In the genomic region with DNA sequence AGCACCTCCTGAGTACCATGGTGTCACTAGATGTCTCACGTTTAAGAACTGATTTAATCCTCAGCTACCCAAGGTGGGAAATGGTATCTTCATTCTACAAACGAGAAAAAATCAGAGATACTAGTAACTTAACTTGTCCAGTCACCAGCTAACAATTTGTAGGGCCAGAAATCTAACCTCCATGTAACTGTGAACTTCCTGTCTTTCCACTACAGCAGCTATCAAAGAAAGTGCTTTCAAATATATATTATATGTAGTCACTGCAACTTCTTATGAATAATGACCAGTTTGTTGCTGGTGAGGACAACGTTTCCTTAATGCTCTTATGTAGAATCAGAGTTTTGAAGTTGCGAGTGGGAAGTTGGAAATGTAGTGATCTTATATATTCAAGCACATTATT, we compare ENCODE assay signal across 12 cellular contexts. TPM values are rescaled to one million over a fixed set of nuclear protein-coding genes. Genes with fewer than 3 reads are reported as not detected.
DNase-seq lines count a peak whose midpoint lies in the region; ATAC-seq, FAIRE-seq and TF ChIP-seq lines count a peak whose summit lies in the region.
"Had no signal": no experiment of that assay in that cellular context is flagged by ENCODE, and none has a peak within 500 bp of the region (broad histone marks: within the 10 kb centered on the region; RNA-seq: fewer than 3 reads in every experiment).

No MANE protein-coding gene starts in this region.

- no peak overlapping the region for H3K18ac ChIP-seq in mesendoderm (ENCODE audit: low read length)

- H4K8ac ChIP-seq in mesendoderm (ENCODE audit: low read depth, low read length): no peak overlapping the region

- H3K4ac ChIP-seq in mesendoderm (ENCODE audit: low read depth, low read length): no peak overlapping the region

- no peaks in the 10 kb centered on the region for H3K9me3 Mint-ChIP-seq in T-helper 1 cell treated with Interleukin-12 subunit alpha and Interleukin-12 subunit beta and Interleukin-4 antibody, amounts not matched to agents 30 μg/mL and 1 μg/mL, for 36 hours
- H3K9me3 Mint-ChIP-seq in activated naive CD8-positive, alpha-beta T cell treated with anti-CD3 and anti-CD28 coated beads, Interleukin-2, amount 10 ng/mL, durations not matched to agents 7 days and 5 days: no peaks in the 10 kb centered on the region

- no peaks in the 10 kb centered on the region for H3K27me3 Mint-ChIP-seq in T-helper 1 cell treated with Interleukin-12 subunit alpha and Interleukin-12 subunit beta and Interleukin-4 antibody, amounts not matched to agents 30 μg/mL and 1 μg/mL, for 36 hours (ENCODE audit: low read depth)
- no peaks in the 10 kb centered on the region for H3K27me3 Mint-ChIP-seq in activated naive CD8-positive, alpha-beta T cell treated with anti-CD3 and anti-CD28 coated beads, Interleukin-2, amount 10 ng/mL, durations not matched to agents 7 days and 5 days

- H3K36me3 Mint-ChIP-seq in T-helper 1 cell treated with Interleukin-12 subunit alpha and Interleukin-12 subunit beta and Interleukin-4 antibody, amounts not matched to agents 30 μg/mL and 1 μg/mL, for 36 hours (ENCODE audit: low read depth): peaks cover 5% of the 10 kb centered on the region
- H3K36me3 Mint-ChIP-seq in activated naive CD8-positive, alpha-beta T cell treated with anti-CD3 and anti-CD28 coated beads, Interleukin-2, amount 10 ng/mL, durations not matched to agents 7 days and 5 days: peaks cover 4% of the 10 kb centered on the region

- no peak overlapping the region for H3K56ac ChIP-seq in mesendoderm (ENCODE audit: low read length)

- ATAC-seq in activated naive CD8-positive, alpha-beta T cell treated with anti-CD3 and anti-CD28 coated beads, Interleukin-2, amount 10 ng/mL, durations not matched to agents 7 days and 5 days (ENCODE audit: low read depth): no peak
- no peak for ATAC-seq in heart right ventricle

- POLR2A ChIA-PET in activated naive CD8-positive, alpha-beta T cell treated with anti-CD3 and anti-CD28 coated beads, Interleukin-2, amount 10 ng/mL, durations not matched to agents 7 days and 5 days (lab: Charles Lee): interaction anchor here (0.5 kb wide), 1 partner anchor 9 kb away, joined by 3 read pairs; no protein-coding TSS in a partner anchor

- intact Hi-C loops in heart right ventricle (cut with DNase I): loop anchor here in 7 of 10 donors (2.0 to 10.0 kb wide), 7 partner anchors 36 to 843 kb away; partner anchors contain the start of genes EIF5B (in 1 of the 7), MITD1 (in 1 of the 7), MRPL30 (in 1 of the 7) and TXNDC9 (in 1 of the 7)

- H3K27me3 ChIP-seq in HUES48 (ENCODE audit: control insufficient read depth, insufficient read depth, low read length) (no peaks in the 10 kb centered on the region), mesendoderm (ENCODE audit: insufficient read depth, low read length, poor library complexity) (no peaks in the 10 kb centered on the region), heart right ventricle (no peaks in the 10 kb centered on the region)
- H3K27me3 ChIP-seq: tibial nerve had no signal

- no CpG with 5 or more reads among the region's 4 CpGs for WGBS in mesendoderm (ENCODE audit: extremely low coverage, insufficient coverage, low lambda C conversion rate)
- WGBS in heart right ventricle, 2 donors: 54% methylated on average over 4 of the region's 4 CpGs; no CpG with 5 or more reads in 1 of the 2 donors

- DNase-seq in T-helper 1 cell (no peak), mesendoderm (no peak), heart right ventricle (no peak), NCI-H2196 treated with DMSO at 0.1 percent for 48 hours (lab: John Stamatoyannopoulos, UW; ENCODE audit: unreplicated experiment) (no peak), H54 (ENCODE audit: insufficient read length, low spot score) (no peak)
- no peak for DNase-seq in activated naive CD8-positive, alpha-beta T cell treated with anti-CD3 and anti-CD28 coated beads, Interleukin-2, amount 10 ng/mL, durations not matched to agents 7 days and 5 days
- DNase-seq: activated CD8-positive, alpha-beta memory T cell treated with anti-CD3 and anti-CD28 coated beads for 24 hours; NCI-H1092 treated with DMSO at 0.1 percent for 48 hours; NCI-H748 treated with DMSO at 0.1 percent for 48 hours had no signal

- no peak for TF ChIP-seq POLR2A in H54 (IDR thresholded peaks at IDR 0.05; ENCODE audit: low read depth, low read length)

- H2BK120ac ChIP-seq in mesendoderm (ENCODE audit: low read depth, low read length): no peak overlapping the region

- no peak overlapping the region for H3K4me2 ChIP-seq in mesendoderm (ENCODE audit: low read length)

- peak overlapping the region; percentile 94 for H3K4me3 Mint-ChIP-seq in T-helper 1 cell treated with Interleukin-12 subunit alpha and Interleukin-12 subunit beta and Interleukin-4 antibody, amounts not matched to agents 30 μg/mL and 1 μg/mL, for 36 hours
- H3K4me3 Mint-ChIP-seq in activated naive CD8-positive, alpha-beta T cell treated with anti-CD3 and anti-CD28 coated beads, Interleukin-2, amount 10 ng/mL, durations not matched to agents 7 days and 5 days: peak overlapping the region; percentile 100

- no peak overlapping the region for H2BK5ac ChIP-seq in mesendoderm (ENCODE audit: low read length)

- H3K9me3 ChIP-seq in HUES48 (ENCODE audit: control insufficient read depth, insufficient read depth, low read length): no peaks in the 10 kb centered on the region
- no peaks in the 10 kb centered on the region for H3K9me3 ChIP-seq in heart right ventricle
- H3K9me3 ChIP-seq: tibial nerve had no signal

- H2AK5ac ChIP-seq in mesendoderm (ENCODE audit: low read length): no peak overlapping the region

- H2BK15ac ChIP-seq in mesendoderm (replicated peaks; ENCODE audit: low read depth): no peak overlapping the region

- no peak overlapping the region for H3K23ac ChIP-seq in mesendoderm (ENCODE audit: low read length)

- peaks cover 33% of the 10 kb centered on the region for H3K4me1 Mint-ChIP-seq in T-helper 1 cell treated with Interleukin-12 subunit alpha and Interleukin-12 subunit beta and Interleukin-4 antibody, amounts not matched to agents 30 μg/mL and 1 μg/mL, for 36 hours (ENCODE audit: low read depth)
- peaks cover 35% of the 10 kb centered on the region for H3K4me1 Mint-ChIP-seq in activated naive CD8-positive, alpha-beta T cell treated with anti-CD3 and anti-CD28 coated beads, Interleukin-2, amount 10 ng/mL, durations not matched to agents 7 days and 5 days

- peak overlapping the region; percentile 98 for H3K27ac Mint-ChIP-seq in T-helper 1 cell treated with Interleukin-12 subunit alpha and Interleukin-12 subunit beta and Interleukin-4 antibody, amounts not matched to agents 30 μg/mL and 1 μg/mL, for 36 hours
- H3K27ac Mint-ChIP-seq in activated naive CD8-positive, alpha-beta T cell treated with anti-CD3 and anti-CD28 coated beads, Interleukin-2, amount 10 ng/mL, durations not matched to agents 7 days and 5 days: no peak overlapping the region

- no peak for TF ChIP-seq CTCF in heart right ventricle (IDR thresholded peaks at IDR 0.05)

- H3K9ac ChIP-seq in HUES48 (ENCODE audit: low read depth, low read length) (no peak overlapping the region), mesendoderm (ENCODE audit: low read length) (peak overlapping the region; percentile 12)

- no peaks in the 10 kb centered on the region; the same call in 1 of the 2 replicates for H3K36me3 ChIP-seq in HUES48 (ENCODE audit: control insufficient read depth, insufficient read depth, low read length)
- H3K36me3 ChIP-seq in mesendoderm (ENCODE audit: control insufficient read depth, insufficient read depth, low read length): no peaks in the 10 kb centered on the region
- no peaks in the 10 kb centered on the region for H3K36me3 ChIP-seq in heart right ventricle
- H3K36me3 ChIP-seq: tibial nerve had no signal

- FAIRE-seq in H54 (lab: Jason Lieb, UNC): no peak

- H3K4me1 ChIP-seq in HUES48 (ENCODE audit: control insufficient read depth, insufficient read depth, low read length): peaks cover 32% of the 10 kb centered on the region; the same call in 1 of the 2 replicates
- peaks cover 4% of the 10 kb centered on the region for H3K4me1 ChIP-seq in mesendoderm (ENCODE audit: control insufficient read depth, low read depth, low read length)
- peaks cover 5 to 64% (median 54%) of the 10 kb centered on the region in 9 donors for H3K4me1 ChIP-seq in heart right ventricle

- H3K79me2 ChIP-seq in mesendoderm (ENCODE audit: control insufficient read depth, insufficient read depth, low read length): peaks cover 41% of the 10 kb centered on the region

- no peak overlapping the region for H4K5ac ChIP-seq in mesendoderm (ENCODE audit: low read length)

- no peak overlapping the region for H3K27ac ChIP-seq in HUES48 (ENCODE audit: low read depth, low read length)
- no peak overlapping the region for H3K27ac ChIP-seq in mesendoderm (ENCODE audit: low read depth, low read length)
- H3K27ac ChIP-seq in heart right ventricle: peak overlapping the region in 4 of 10 donors; percentile 92 to 99 (median 97)

- H3K79me1 ChIP-seq in mesendoderm (ENCODE audit: low read length): peaks cover 13% of the 10 kb centered on the region

- H3K4me3 ChIP-seq in HUES48 (ENCODE audit: low read depth, low read length) (peak overlapping the region; percentile 93), mesendoderm (ENCODE audit: low read length) (no peak overlapping the region), heart right ventricle (peak overlapping the region in 5 of 10 donors; percentile 82 to 96 (median 89))

RNA-seq across cellular contexts. Expression of gene REV1, which starts 1.9 kb away (rescaled TPM):
- 10 to 100 TPM; 48.4 to 50.5 TPM for total RNA-seq in activated naive CD8-positive, alpha-beta T cell treated with anti-CD3 and anti-CD28 coated beads, Interleukin-2, amount 10 ng/mL, durations not matched to agents 7 days and 5 days
- 19.8 TPM for polyA plus RNA-seq in mesendoderm (2013, experiment 1 of 2)
- polyA plus RNA-seq in mesendoderm (2013, experiment 2 of 2): 19.9 TPM
- total RNA-seq in heart right ventricle: 10 to 100 TPM; 26.3 to 83.1 (median 31.6) TPM
- polyA plus RNA-seq in heart right ventricle: 10 to 100 TPM in 1 of 2 donors, 1 to 10 TPM in 1; 9.6 to 25.3 TPM
